Comparison of ENCODE assay signal across 25 cellular contexts in genomic region chr6:52423448-52423847, GRCh38. TPM values are rescaled to one million over a fixed set of nuclear protein-coding genes. Genes with fewer than 3 reads are reported as not detected.
A peak's percentile ranks its signal among the peaks of the same experiment; 100 is the strongest.
DNase-seq lines count a peak whose midpoint lies in the region; ATAC-seq, FAIRE-seq and TF ChIP-seq lines count a peak whose summit lies in the region.
"Had no signal": no experiment of that assay in that cellular context is flagged by ENCODE, and none has a peak within 500 bp of the region (broad histone marks: within the 10 kb centered on the region; RNA-seq: fewer than 3 reads in every experiment).

No MANE protein-coding gene starts in this region.

- ATAC-seq in thoracic aorta (ENCODE audit: insufficient number of reproducible peaks, low FRiP score, low read depth) = no peak
- ATAC-seq in GM18858 (IDR thresholded peaks at IDR 0.05; ENCODE audit: unreplicated experiment) = no peak
- ATAC-seq in HG02973 (IDR thresholded peaks at IDR 0.05; ENCODE audit: unreplicated experiment) = no peak
- ATAC-seq: activated T-cell treated with anti-CD3 and anti-CD28 coated beads, Interleukin-2, amount 50 U/mL, for 72 hours; HepG2; natural killer cell had no signal

- H2AFZ ChIP-seq in mammary epithelial cell (ENCODE audit: low read depth, low read length) (no peak overlapping the region), mesenchymal stem cell (ENCODE audit: low read depth, low read length) (no peak overlapping the region)

- CTCF ChIA-PET in mammary epithelial cell (lab: Charles Lee; ENCODE audit: low non-redundant PET) = no interaction called here
- CTCF ChIA-PET in MCF 10A (lab: Yijun Ruan, JAX) = interaction anchor here (0.8 to 1.7 kb wide), 6 partner anchors 8 to 184 kb away, joined by 3 to 7 read pairs (median 4); no protein-coding TSS in a partner anchor

- no peaks in the 10 kb centered on the region for H3K79me2 ChIP-seq in mammary epithelial cell (ENCODE audit: insufficient read depth, low read length)

- no peak for FAIRE-seq in GM12891 (lab: Jason Lieb, UNC)
- FAIRE-seq: bronchial epithelial cell, HepG2 had no signal

- no peak overlapping the region for H3K27ac Mint-ChIP-seq in MCF 10A (ENCODE audit: low read depth, unreplicated experiment)
- H3K27ac Mint-ChIP-seq: activated naive CD8-positive, alpha-beta T cell; activated T-cell treated with anti-CD3 and anti-CD28 coated beads, Interleukin-2, amount 50 U/mL, for 72 hours; immature natural killer cell; natural killer cell; progenitor cell of endocrine pancreas had no signal

- H3K4ac ChIP-seq in mesenchymal stem cell (ENCODE audit: low read depth in 1 of 2, low read length in 2 of 2) = no peak overlapping the region

- POLR2A ChIA-PET in MCF 10A (lab: Yijun Ruan, JAX) = interaction anchor here (0.7 to 3.1 kb wide), 10 partner anchors 10 to 572 kb away, joined by 3 to 20 read pairs (median 4); partner anchors contain the start of gene GSTA4

- peaks cover 18% of the 10 kb centered on the region for H3K4me1 Mint-ChIP-seq in MCF 10A (ENCODE audit: insufficient read depth, unreplicated experiment)
- H3K4me1 Mint-ChIP-seq: natural killer cell had no signal

- no peak overlapping the region for H3K4me3 ChIP-seq in mammary epithelial cell (replicated peaks in 1 of 3; ENCODE audit: insufficient read depth in 1 of 3, low read depth in 2 of 3, low read length in 3 of 3)
- H3K4me3 ChIP-seq in SJSA1 = no peak overlapping the region
- H3K4me3 ChIP-seq in mesenchymal stem cell (ENCODE audit: insufficient read depth in 1 of 2, low read depth in 1 of 2, low read length in 2 of 2) = no peak overlapping the region
- H3K4me3 ChIP-seq in thoracic aorta = no peak overlapping the region
- H3K4me3 ChIP-seq: dorsolateral prefrontal cortex, lung had no signal

- H3K9me3 ChIP-seq in mammary epithelial cell (replicated peaks; ENCODE audit: insufficient read depth, low read length) (no peaks in the 10 kb centered on the region), SJSA1 (replicated peaks) (no peaks in the 10 kb centered on the region), mesenchymal stem cell (ENCODE audit: control insufficient read depth, low read length) (no peaks in the 10 kb centered on the region), thoracic aorta (no peaks in the 10 kb centered on the region)

- H3K36me3 ChIP-seq in mammary epithelial cell (ENCODE audit: insufficient read depth, low read length) (no peaks in the 10 kb centered on the region), SJSA1 (no peaks in the 10 kb centered on the region), mesenchymal stem cell (ENCODE audit: control insufficient read depth in 1 of 2, insufficient read depth in 2 of 2, low read depth in 1 of 2, low read length in 2 of 2) (peaks cover 0 to 8% of the 10 kb centered on the region in 2 experiments), thoracic aorta (no peaks in the 10 kb centered on the region)

- H3K27ac ChIP-seq in mammary epithelial cell (ENCODE audit: insufficient read depth, low read depth, low read length) = peak overlapping the region; percentile 1
- H3K27ac ChIP-seq in SJSA1 = peak overlapping the region; percentile 94
- peak overlapping the region; percentile 93 for H3K27ac ChIP-seq in mesenchymal stem cell (ENCODE audit: low read length, poor library complexity, severe bottlenecking)
- H3K27ac ChIP-seq in thoracic aorta = peak overlapping the region; percentile 71 to 81
- H3K27ac ChIP-seq: dorsolateral prefrontal cortex, VCaP had no signal

- peak overlapping the region; percentile 84 for H2AK5ac ChIP-seq in mesenchymal stem cell (ENCODE audit: low read length, severe bottlenecking)

- no peaks in the 10 kb centered on the region for H3K9me3 Mint-ChIP-seq in MCF 10A (ENCODE audit: unreplicated experiment)
- H3K9me3 Mint-ChIP-seq: activated T-cell treated with anti-CD3 and anti-CD28 coated beads, Interleukin-2, amount 50 U/mL, for 72 hours; immature natural killer cell; natural killer cell had no signal

- H3K9ac ChIP-seq in mammary epithelial cell (ENCODE audit: insufficient read depth, low read length) (no peak overlapping the region), mesenchymal stem cell (ENCODE audit: low read length) (peak overlapping the region; percentile 72)

- dilution Hi-C loops in mammary epithelial cell (cut with HindIII; ENCODE audit: low sequenced_read_pairs) = loop anchor here (25.0 kb wide), 1 partner anchor 239 kb away; the partner anchor contains the start of gene TMEM14A

- BruUV-seq in mammary epithelial cell (replicated peaks; lab: Mats Ljungman, UMichigan) (no TSS peak), MCF 10A (replicated peaks; lab: Mats Ljungman, UMichigan) (no TSS peak)

- intact Hi-C loops in mammary epithelial cell (cut with micrococcal nuclease) = loop anchor here (5.0 kb wide), 1 partner anchor 94 kb away; no protein-coding TSS in a partner anchor
- intact Hi-C loops in MCF 10A (cut with micrococcal nuclease) = loop anchor here (5.0 kb wide), 1 partner anchor 99 kb away; no protein-coding TSS in a partner anchor

- H3K4me3 Mint-ChIP-seq in MCF 10A (ENCODE audit: unreplicated experiment) = no peak overlapping the region
- H3K4me3 Mint-ChIP-seq: activated naive CD8-positive, alpha-beta T cell; activated T-cell treated with anti-CD3 and anti-CD28 coated beads, Interleukin-2, amount 50 U/mL, for 72 hours; immature natural killer cell; natural killer cell had no signal

- no peak overlapping the region for H2BK12ac ChIP-seq in mesenchymal stem cell (ENCODE audit: low read length in 2 of 2)

- no peaks in the 10 kb centered on the region for H3K27me3 Mint-ChIP-seq in MCF 10A (ENCODE audit: insufficient read depth, unreplicated experiment)
- H3K27me3 Mint-ChIP-seq: activated naive CD8-positive, alpha-beta T cell; progenitor cell of endocrine pancreas had no signal

- no peak overlapping the region for H4K8ac ChIP-seq in mesenchymal stem cell (ENCODE audit: low read length)

- H3K79me1 ChIP-seq in mesenchymal stem cell (replicated peaks; ENCODE audit: low read length, poor library complexity, severe bottlenecking) = peaks cover 6% of the 10 kb centered on the region

- no peak overlapping the region for H3K14ac ChIP-seq in mesenchymal stem cell (ENCODE audit: low read length in 2 of 2)

- no peak overlapping the region for H2BK15ac ChIP-seq in mesenchymal stem cell (ENCODE audit: low read depth, poor library complexity, severe bottlenecking)

- no peaks in the 10 kb centered on the region for H4K20me1 ChIP-seq in mammary epithelial cell (ENCODE audit: insufficient read depth, low read length)

- in situ Hi-C loops in mammary epithelial cell (cut with MboI; ENCODE audit: low sequenced_read_pairs in 2 of 2) = loop anchor here in 1 of 2 donors (5.0 kb wide), 1 partner anchor 154 kb away; the partner anchor contains the start of gene TRAM2

- peak overlapping the region; percentile 61 for H2BK5ac ChIP-seq in mesenchymal stem cell (ENCODE audit: low read depth, low read length, poor library complexity, severe bottlenecking)

- no peak overlapping the region for H4K91ac ChIP-seq in mesenchymal stem cell (ENCODE audit: low read length)

- peak overlapping the region; percentile 38 for H3K4me2 ChIP-seq in mammary epithelial cell (ENCODE audit: insufficient read depth, low read depth, low read length)
- H3K4me2 ChIP-seq in mesenchymal stem cell (ENCODE audit: low read length, poor library complexity, severe bottlenecking) = no peak overlapping the region

- no peak overlapping the region for H3K18ac ChIP-seq in mesenchymal stem cell (ENCODE audit: low read depth in 1 of 2, low read length in 2 of 2)

- WGBS in mammary epithelial cell (ENCODE audit: low coverage, missing lambda C conversion rate) = 90% methylated on average over 3 of the region's 3 CpGs
- no CpG with 5 or more reads among the region's 3 CpGs for WGBS in mesenchymal stem cell

- no peak for DNase-seq in mammary epithelial cell
- DNase-seq in MCF 10A (ENCODE audit: unreplicated experiment) = no peak
- peak in 1 of 2 experiments; percentile 70 for DNase-seq in SJSA1 (ENCODE audit: low read depth in 1 of 2, low spot score in 2 of 2)
- DNase-seq in mesenchymal stem cell = no peak
- DNase-seq in thoracic aorta (ENCODE audit: low spot score) = no peak
- no peak for DNase-seq in GM12891 (ENCODE audit: insufficient read length, low spot score)
- DNase-seq: 8988T; activated T-cell treated with anti-CD3 and anti-CD28 coated beads, Interleukin-2, amount 50 U/mL, for 72 hours; C1 segment of cervical spinal cord; dorsolateral prefrontal cortex; GDM1; immature natural killer cell; MM.1S; natural killer cell; NCI-H1694; NCI-H2227 treated with DMSO at 0.1 percent for 48 hours; stimulated activated CD4-positive, alpha-beta T cell treated with anti-CD3 and anti-CD28 coated beads, Interleukin-12 subunit alpha, Interleukin-12 subunit beta, amount 100 ng/mL, for 4 hours had no signal

- TF ChIP-seq POLR2A in GM12891 (IDR thresholded peaks at IDR 0.05; ENCODE audit: low read depth, low read length) = no peak

- no peaks in the 10 kb centered on the region for H3K36me3 Mint-ChIP-seq in MCF 10A (ENCODE audit: insufficient read depth, unreplicated experiment)
- H3K36me3 Mint-ChIP-seq: immature natural killer cell, natural killer cell had no signal

- H3K4me1 ChIP-seq in mammary epithelial cell (ENCODE audit: insufficient read depth, low read length) (peaks cover 23% of the 10 kb centered on the region), SJSA1 (replicated peaks) (peaks cover 60% of the 10 kb centered on the region), mesenchymal stem cell (ENCODE audit: control insufficient read depth, insufficient read depth, low read depth, low read length) (peaks cover 2% of the 10 kb centered on the region), thoracic aorta (ENCODE audit: control insufficient read depth in 1 of 2, low read depth in 2 of 2) (peaks cover 4 to 33% of the 10 kb centered on the region in 2 donors)

- no peaks in the 10 kb centered on the region for H3K27me3 ChIP-seq in mammary epithelial cell (ENCODE audit: insufficient read depth, low read length)
- no peaks in the 10 kb centered on the region for H3K27me3 ChIP-seq in SJSA1 (replicated peaks)
- no peaks in the 10 kb centered on the region for H3K27me3 ChIP-seq in mesenchymal stem cell (ENCODE audit: control insufficient read depth in 1 of 2, insufficient read depth in 1 of 2, low read length in 2 of 2)
- no peaks in the 10 kb centered on the region for H3K27me3 ChIP-seq in thoracic aorta (replicated peaks; ENCODE audit: insufficient read depth)
- H3K27me3 ChIP-seq: dorsolateral prefrontal cortex had no signal

- no peak overlapping the region for H3K23ac ChIP-seq in mesenchymal stem cell (ENCODE audit: low read length in 2 of 2)

- no peak overlapping the region for H2BK120ac ChIP-seq in mesenchymal stem cell (ENCODE audit: low read depth, low read length)

- TF ChIP-seq CTCF in mammary epithelial cell (conservative IDR thresholded peaks at IDR 0.05 in 1 of 2, IDR thresholded peaks at IDR 0.05 in 1 of 2; ENCODE audit: extremely low read depth in 1 of 2, insufficient read depth in 1 of 2, low read depth in 1 of 2, low read length in 2 of 2) = no peak
- no peak for TF ChIP-seq CTCF in MCF 10A (IDR thresholded peaks at IDR 0.05; ENCODE audit: unreplicated experiment)
- TF ChIP-seq CTCF in thoracic aorta (IDR thresholded peaks at IDR 0.05) = no peak

RNA-seq across cellular contexts. Expression of gene EFHC1, which starts 3.3 kb away (rescaled TPM):
- 10 to 100 TPM; 16.3 to 17.6 TPM for total RNA-seq in mammary epithelial cell
- polyA plus RNA-seq in mammary epithelial cell = 10.5 TPM
- polyA minus RNA-seq in mammary epithelial cell = 13.2 TPM
- total RNA-seq in MCF 10A (2022) = 26.3 and 26.9 TPM in 2 replicates
- 15.7 and 15.8 TPM in 2 replicates for total RNA-seq in SJSA1 (2014; rRNA removed; shearing (Covaris generic))
- 12.4 TPM for polyA plus RNA-seq in mesenchymal stem cell (2013, experiment 1 of 2)
- polyA plus RNA-seq in mesenchymal stem cell (2013, experiment 2 of 2) = 12.0 TPM
- total RNA-seq in thoracic aorta = 10 to 100 TPM; 13.5 to 14.9 TPM
- polyA plus RNA-seq in GM12891 (2012; ENCODE audit: low read depth, missing spikeins) = 12.8 TPM

Comparison
In these comparisons a context has a peak if more than half of its experiments do, and no peak if none do; other contexts are left out.
1. H3K27ac ChIP-seq: peak in every context shown above with its lines; median percentile 94 in SJSA1; 93 in mesenchymal stem cell; 76 in thoracic aorta; 1 in mammary epithelial cell.